9 cellular contexts compared by ENCODE assay signal in genomic region chr6:135014353-135014832, GRCh38.
DNase-seq lines count a peak whose midpoint lies in the region; ATAC-seq and FAIRE-seq lines count a peak whose summit lies in the region.
"Had no signal": no experiment of that assay in that cellular context is flagged by ENCODE, and none has a peak within 500 bp of the region (broad histone marks: within the 10 kb centered on the region; RNA-seq: fewer than 3 reads in every experiment).

No MANE protein-coding gene starts in this region.

- peak; percentile 94 for ATAC-seq in GM21447 (IDR thresholded peaks at IDR 0.05; ENCODE audit: unreplicated experiment)
- ATAC-seq in HG03439 (IDR thresholded peaks at IDR 0.05; ENCODE audit: unreplicated experiment) = peak; percentile 87

- DNase-seq in GM18507 (ENCODE audit: extremely low spot score, insufficient read length, low read depth) (no peak), HCEC 1CT (no peak), NCI-H82 (lab: John Stamatoyannopoulos, UW) (no peak), islet precursor cell (no peak), NCI-H774 (lab: John Stamatoyannopoulos, UW) (no peak)
- peak; percentile 45 for DNase-seq in central memory CD4-positive, alpha-beta T cell
- DNase-seq: amniotic stem cell had no signal

- peak; percentile 90 for FAIRE-seq in GM18507 (lab: Jason Lieb, UNC)
